Comparison of ENCODE assay signal across 8 cellular contexts in genomic region chr14:32252030-32252670, GRCh38. TPM values are rescaled to one million over a fixed set of nuclear protein-coding genes. Genes with fewer than 3 reads are reported as not detected.
DNase-seq lines count a peak whose midpoint lies in the region; ATAC-seq, FAIRE-seq and TF ChIP-seq lines count a peak whose summit lies in the region.

No MANE protein-coding gene starts in this region.

- no peaks in the 10 kb centered on the region for H3K79me2 ChIP-seq in endothelial cell of umbilical vein (ENCODE audit: control insufficient read depth, insufficient read depth, low read length)

- DNase-seq in Caco-2 (peak; percentile 65 to 78), NCI-H524 treated with DMSO at 0.1 percent for 48 hours (lab: John Stamatoyannopoulos, UW) (peak; percentile 71), endothelial cell of umbilical vein (ENCODE audit: low read depth, low spot score) (peak; percentile 69), mucosa of descending colon (peak in 1 of 3 donors; percentile 80), substantia nigra (lab: John Stamatoyannopoulos, UW) (peak in 38 of 49 donors; percentile 1 to 81 (median 38))
- DNase-seq in activated CD4-positive, alpha-beta T cell treated with anti-CD3 and anti-CD28 coated beads, Interleukin-2, amount 50 U/mL, for 48 hours = peak; percentile 31 to 33

- CTCF ChIA-PET in Caco-2 (lab: Charles Lee) (interaction anchor here (0.7 to 1.1 kb wide), 2 partner anchors 131 to 318 kb away, joined by 3 to 4 read pairs; no protein-coding TSS in a partner anchor), endothelial cell of umbilical vein (lab: Charles Lee) (interaction anchor here (0.7 to 5.8 kb wide), 21 partner anchors 11 to 795 kb away, joined by 3 to 215 read pairs (median 6); partner anchors contain the start of genes ARHGAP5 and DTD2)

- H3K9me3 ChIP-seq in Caco-2 (no peaks in the 10 kb centered on the region), endothelial cell of umbilical vein (replicated peaks; ENCODE audit: control insufficient read depth, insufficient read depth, low read length) (no peaks in the 10 kb centered on the region), mucosa of descending colon (no peaks in the 10 kb centered on the region)

- H3K4me3 ChIP-seq in Caco-2 (ENCODE audit: low read depth, low read length) (no peak overlapping the region), endothelial cell of umbilical vein (replicated peaks in 1 of 3; ENCODE audit: insufficient read depth in 1 of 3, low read depth in 1 of 3, low read length in 3 of 3) (no peak overlapping the region), mucosa of descending colon (no peak overlapping the region)

- intact Hi-C loops in Caco-2 (cut with micrococcal nuclease; ENCODE audit: unreplicated experiment) = loop anchor here (1.0 to 10.0 kb wide), 7 partner anchors 49 to 797 kb away; partner anchors contain the start of genes DTD2 and RNU6-8
- intact Hi-C loops in endothelial cell of umbilical vein (cut with micrococcal nuclease) = loop anchor here (1.0 to 10.0 kb wide), 7 partner anchors 51 to 887 kb away; no protein-coding TSS in a partner anchor
- intact Hi-C loops in mucosa of descending colon (cut with DNase I, micrococcal nuclease) = loop anchor here (2.0 to 5.0 kb wide), 3 partner anchors 179 to 315 kb away; no protein-coding TSS in a partner anchor

- H3K4me1 ChIP-seq in Caco-2 (peaks cover 5% of the 10 kb centered on the region), endothelial cell of umbilical vein (ENCODE audit: control insufficient read depth, extremely low read depth, insufficient read depth, low read length) (no peaks in the 10 kb centered on the region), mucosa of descending colon (ENCODE audit: low read depth) (peaks cover 5% of the 10 kb centered on the region)

- H3K9ac ChIP-seq in endothelial cell of umbilical vein (replicated peaks; ENCODE audit: extremely low read depth, insufficient read depth, low read length) = no peak overlapping the region

- FAIRE-seq in endothelial cell of umbilical vein (lab: Jason Lieb, UNC) = peak; percentile 70

- no peak for TF ChIP-seq POLR2A in endothelial cell of umbilical vein (IDR thresholded peaks at IDR 0.05; ENCODE audit: low read depth, low read length)

- H3K27me3 ChIP-seq in Caco-2 (replicated peaks; ENCODE audit: control insufficient read depth, insufficient read depth, low read length) = no peaks in the 10 kb centered on the region
- no peaks in the 10 kb centered on the region for H3K27me3 ChIP-seq in endothelial cell of umbilical vein (ENCODE audit: control insufficient read depth in 2 of 2, insufficient read depth in 2 of 2, low read length in 2 of 2)

- no peak overlapping the region for H3K4me3 Mint-ChIP-seq in Caco-2 (ENCODE audit: unreplicated experiment)

- H3K36me3 ChIP-seq in Caco-2 (ENCODE audit: control insufficient read depth, insufficient read depth, low read length) (no peaks in the 10 kb centered on the region), endothelial cell of umbilical vein (ENCODE audit: control insufficient read depth in 2 of 2, extremely low read depth in 1 of 2, insufficient read depth in 2 of 2, low read length in 2 of 2) (no peaks in the 10 kb centered on the region), mucosa of descending colon (ENCODE audit: low read depth) (no peaks in the 10 kb centered on the region)

- no peak overlapping the region for H3K27ac ChIP-seq in endothelial cell of umbilical vein (ENCODE audit: insufficient read depth, low read depth, low read length)
- peak overlapping the region; percentile 11 for H3K27ac ChIP-seq in substantia nigra (ENCODE audit: low read depth, low read length, poor library complexity, severe bottlenecking)

- H3K27ac Mint-ChIP-seq in Caco-2 (ENCODE audit: unreplicated experiment) = no peak overlapping the region

- no peaks in the 10 kb centered on the region for H3K9me1 ChIP-seq in endothelial cell of umbilical vein (replicated peaks; ENCODE audit: control insufficient read depth, extremely low read depth, insufficient read depth, low read length)

- peak; percentile 81 for ATAC-seq in GM19397 (IDR thresholded peaks at IDR 0.05; ENCODE audit: unreplicated experiment)
- peak; percentile 69 for ATAC-seq in HG03558 (IDR thresholded peaks at IDR 0.05; ENCODE audit: extremely low read depth, unreplicated experiment)
- peak; percentile 93 for ATAC-seq in mucosa of descending colon

- no peaks in the 10 kb centered on the region for H3K27me3 Mint-ChIP-seq in Caco-2 (ENCODE audit: insufficient read depth, unreplicated experiment)

- no peaks in the 10 kb centered on the region for H4K20me1 ChIP-seq in endothelial cell of umbilical vein (replicated peaks; ENCODE audit: control insufficient read depth, extremely low read depth, insufficient read depth, low read length)

- peak; percentile 60 to 85 for TF ChIP-seq CTCF in Caco-2 (IDR thresholded peaks at IDR 0.05; ENCODE audit: insufficient read depth in 1 of 2, low read depth in 1 of 2, low read length in 1 of 2, severe bottlenecking in 1 of 2, unreplicated experiment in 1 of 2)
- TF ChIP-seq CTCF in endothelial cell of umbilical vein (IDR thresholded peaks at IDR 0.05; ENCODE audit: extremely low read depth in 1 of 2, insufficient read depth in 1 of 2, low read depth in 1 of 2, low read length in 2 of 2) = peak; percentile 73 to 82
- peak; percentile 56 for TF ChIP-seq CTCF in mucosa of descending colon (IDR thresholded peaks at IDR 0.05)

- H2AFZ ChIP-seq in endothelial cell of umbilical vein (ENCODE audit: low read depth, low read length) = peak overlapping the region; percentile 86

- H3K4me2 ChIP-seq in endothelial cell of umbilical vein (ENCODE audit: insufficient read depth, low read length) = no peak overlapping the region

- H3K4me1 Mint-ChIP-seq in Caco-2 (ENCODE audit: low read depth, unreplicated experiment) = no peaks in the 10 kb centered on the region

- H3K36me3 Mint-ChIP-seq in Caco-2 (ENCODE audit: insufficient read depth, unreplicated experiment) = no peaks in the 10 kb centered on the region

- dilution Hi-C loops in endothelial cell of umbilical vein (cut with MboI; ENCODE audit: extremely low pct_ligation_motif_present, low sequenced_read_pairs) = no loop called here

- no TSS peak for BruUV-seq in Caco-2 (replicated peaks; lab: Mats Ljungman, UMichigan)
- BruUV-seq in endothelial cell of umbilical vein (replicated peaks; lab: Mats Ljungman, UMichigan) = no TSS peak

- POLR2A ChIA-PET in Caco-2 (lab: Charles Lee) (no interaction called here), endothelial cell of umbilical vein (lab: Charles Lee) (no interaction called here)

- H3K9me3 Mint-ChIP-seq in Caco-2 (ENCODE audit: unreplicated experiment) = no peaks in the 10 kb centered on the region

TF ChIP-seq in endothelial cell of umbilical vein, 7 proteins besides CTCF, POLR2A, EP300 and RAD21:
- no peak for TF ChIP-seq EZH2 (IDR thresholded peaks at IDR 0.05; ENCODE audit: borderline replicate concordance, low read depth, low read length, severe bottlenecking)
- TF ChIP-seq MYC (IDR thresholded peaks at IDR 0.05; ENCODE audit: low read depth, low read length) = no peak
- no peak for TF ChIP-seq MAX (IDR thresholded peaks at IDR 0.05; ENCODE audit: insufficient read depth, insufficient read length)
- TF ChIP-seq POLR2AphosphoS5 (IDR thresholded peaks at IDR 0.05; ENCODE audit: insufficient read depth, low read depth, low read length) = no peak
- TF ChIP-seq GATA2 (IDR thresholded peaks at IDR 0.05; ENCODE audit: insufficient read depth, insufficient read length, low read depth, low read length) = no peak

RNA-seq across cellular contexts. Expression of gene RNU6-8, which starts 49.1 kb away (rescaled TPM):
- not detected in 2 replicates for total RNA-seq in Caco-2 (2022)
- total RNA-seq in endothelial cell of umbilical vein = not detected in 2 replicates
- not detected in 2 replicates for polyA plus RNA-seq in endothelial cell of umbilical vein
- not detected in 2 replicates for polyA plus RNA-seq in endothelial cell of umbilical vein (2011; cell fraction: cytosol; rRNA removed)
- not detected in 2 replicates for polyA plus RNA-seq in endothelial cell of umbilical vein (2011; cell fraction: nucleus; rRNA removed)
- not detected in 2 replicates for polyA plus RNA-seq in endothelial cell of umbilical vein (2012)
- polyA minus RNA-seq in endothelial cell of umbilical vein = not detected in 2 replicates
- polyA minus RNA-seq in endothelial cell of umbilical vein (2011; cell fraction: cytosol; rRNA and poly(A)+ RNA removed) = not detected
- polyA minus RNA-seq in endothelial cell of umbilical vein (2011; cell fraction: nucleus; rRNA and poly(A)+ RNA removed) = not detected in 2 replicates
- not detected for total RNA-seq in mucosa of descending colon

RNA-seq across cellular contexts. Expression of gene RNU6-7, which starts 50.3 kb away (rescaled TPM):
- total RNA-seq in Caco-2 (2022) (not detected in 2 replicates), endothelial cell of umbilical vein (not detected in 2 replicates), mucosa of descending colon (not detected)
- not detected in 2 replicates for polyA plus RNA-seq in endothelial cell of umbilical vein
- not detected in 2 replicates for polyA plus RNA-seq in endothelial cell of umbilical vein (2011; cell fraction: cytosol; rRNA removed)
- polyA plus RNA-seq in endothelial cell of umbilical vein (2011; cell fraction: nucleus; rRNA removed) = not detected in 2 replicates
- not detected in 2 replicates for polyA plus RNA-seq in endothelial cell of umbilical vein (2012)
- not detected in 2 replicates for polyA minus RNA-seq in endothelial cell of umbilical vein
- polyA minus RNA-seq in endothelial cell of umbilical vein (2011; cell fraction: cytosol; rRNA and poly(A)+ RNA removed) = not detected
- not detected in 2 replicates for polyA minus RNA-seq in endothelial cell of umbilical vein (2011; cell fraction: nucleus; rRNA and poly(A)+ RNA removed)
